ENCODE assay signal across 27 cellular contexts in the genomic region with DNA sequence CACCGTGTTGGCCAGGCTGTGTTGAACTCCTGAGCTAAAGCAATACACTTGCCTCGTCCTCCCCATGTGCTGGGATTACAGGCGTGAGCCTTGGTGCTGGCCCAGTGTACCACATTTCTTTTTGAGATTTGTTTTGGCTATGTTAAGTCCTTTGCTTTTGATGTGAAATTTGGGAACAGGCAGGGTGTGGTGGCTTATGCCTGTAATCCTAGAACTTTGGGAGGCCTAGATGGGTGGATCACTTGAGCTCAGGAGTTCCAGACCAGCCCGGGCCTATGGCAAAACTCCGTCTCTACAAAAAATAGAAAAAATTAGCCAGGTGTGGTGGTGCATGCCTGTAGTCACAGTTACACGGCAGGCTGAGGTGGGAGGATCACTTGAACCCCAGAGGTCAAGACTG.
"Had no signal": no experiment of that assay in that cellular context is flagged by ENCODE, and none has a peak within 500 bp of the region (broad histone marks: within the 10 kb centered on the region; RNA-seq: fewer than 3 reads in every experiment).

No MANE protein-coding gene starts in this region.

- H3K27ac ChIP-seq: neural progenitor cell, neutrophil, pancreas, psoas muscle, right lobe of liver, sigmoid colon, suprapubic skin, testis, tibial artery, transverse colon, upper lobe of right lung, uterus had no signal

- H3K4me3 ChIP-seq: neural progenitor cell, pancreas, psoas muscle, right lobe of liver, sigmoid colon, suprapubic skin, testis, tibial artery, transverse colon, upper lobe of right lung, uterus had no signal

- H3K4me1 ChIP-seq: neural progenitor cell, pancreas, psoas muscle, right lobe of liver, sigmoid colon, suprapubic skin, testis, tibial artery, transverse colon, upper lobe of right lung, uterus had no signal

- H3K27me3 ChIP-seq: neural progenitor cell, neutrophil, pancreas, right lobe of liver, sigmoid colon, suprapubic skin, testis, tibial artery, transverse colon, upper lobe of right lung, uterus had no signal

- H3K9me3 ChIP-seq: neutrophil, pancreas, psoas muscle, right lobe of liver, sigmoid colon, suprapubic skin, testis, tibial artery, transverse colon, upper lobe of right lung, uterus had no signal

- H3K36me3 ChIP-seq: pancreas, transverse colon, upper lobe of right lung, uterus had no signal

- H2AFZ ChIP-seq: neural progenitor cell had no signal

- DNase-seq: naive thymus-derived CD4-positive, alpha-beta T cell; natural killer cell; nucleus accumbens; pancreas; psoas muscle; right cardiac atrium; right lobe of liver; sigmoid colon; small intestine; stimulated activated CD4-positive, alpha-beta T cell treated with anti-CD3 and anti-CD28 coated beads, Interleukin-12 subunit alpha, Interleukin-12 subunit beta, amount 100 ng/mL, for 4 hours; stimulated activated CD4-positive, alpha-beta T cell treated with anti-CD3 and anti-CD28 coated beads, Interleukin-1b, Interleukin-23, amount 100 ng/mL, for 48 hours; stimulated activated CD4-positive, alpha-beta T cell treated with anti-CD3 and anti-CD28 coated beads, Interleukin-4, amount 100 ng/mL, for 1 hour; stimulated activated CD4-positive, alpha-beta T cell treated with anti-CD3 and anti-CD28 coated beads, Interleukin-4, amount 100 ng/mL, for 4 hours; stimulated activated CD8-positive, alpha-beta memory T cell treated with anti-CD3 and anti-CD28 coated beads, Interleukin-4, amount 100 ng/mL, for 48 hours; stimulated activated naive CD4-positive, alpha-beta T cell; stimulated activated naive CD8-positive, alpha-beta T cell treated with anti-CD3 and anti-CD28 coated beads, Interleukin-15, amount 100 ng/mL, for 72 hours; stimulated activated naive CD8-positive, alpha-beta T cell treated with anti-CD3 and anti-CD28 coated beads, Interleukin-15, Interleukin-2, amounts not matched to agents 100 U/mL and 50 U/mL, for 24 hours; substantia nigra; testis; tibial artery; transverse colon; upper lobe of right lung; uterus had no signal

- H3K4me2 ChIP-seq: neural progenitor cell had no signal

- ATAC-seq: naive thymus-derived CD4-positive, alpha-beta T cell; natural killer cell; pancreas; psoas muscle; right cardiac atrium; right lobe of liver; stimulated activated memory B cell treated with anti-CD40 and anti-IgM and Interleukin-4, amounts not matched to agents 10 μg/mL and 1 μg/mL and 100 μg/mL, for 72 hours; stimulated activated naive CD8-positive, alpha-beta T cell treated with anti-CD3 and anti-CD28 coated beads, Interleukin-15, amount 100 ng/mL, for 72 hours; stimulated activated naive CD8-positive, alpha-beta T cell treated with anti-CD3 and anti-CD28 coated beads, Interleukin-15, Interleukin-2, amounts not matched to agents 100 U/mL and 50 U/mL, for 24 hours; upper lobe of right lung had no signal

- H3K9ac ChIP-seq: neural progenitor cell had no signal
